In genomic region chr4:144572660-144573059, GRCh38 we compare ENCODE assay signal across 19 cellular contexts.
A peak's percentile ranks its signal among the peaks of the same experiment; 100 is the strongest.
DNase-seq lines count a peak whose midpoint lies in the region; ATAC-seq and TF ChIP-seq lines count a peak whose summit lies in the region.
"Had no signal": no experiment of that assay in that cellular context is flagged by ENCODE, and none has a peak within 500 bp of the region (broad histone marks: within the 10 kb centered on the region; RNA-seq: fewer than 3 reads in every experiment).

No MANE protein-coding gene starts in this region.

- H2AFZ ChIP-seq in GM23338 (no peak overlapping the region), OCI-LY1 (ENCODE audit: low read length) (no peak overlapping the region)

- H3K9me2 ChIP-seq in DOHH2 (replicated peaks; ENCODE audit: control insufficient read depth, low read length) (no peaks in the 10 kb centered on the region), GM23338 (ENCODE audit: insufficient read depth) (no peaks in the 10 kb centered on the region), OCI-LY1 (ENCODE audit: low read depth, low read length) (no peaks in the 10 kb centered on the region)

- H3K79me2 ChIP-seq in DOHH2 (ENCODE audit: control insufficient read depth, low read length) (no peaks in the 10 kb centered on the region), GM23338 (replicated peaks; ENCODE audit: insufficient read depth) (no peaks in the 10 kb centered on the region), OCI-LY1 (ENCODE audit: insufficient read depth, low read length) (no peaks in the 10 kb centered on the region)

- no peak for TF ChIP-seq EP300 in stomach (IDR thresholded peaks at IDR 0.05)

- H3K9me3 Mint-ChIP-seq in GM23338 (no peaks in the 10 kb centered on the region), endodermal cell (no peaks in the 10 kb centered on the region)

- 0 out of 2 replicates have a peak, but pooled peaks cover 3% of the 10 kb centered on the region for H3K27me3 ChIP-seq in DOHH2 (ENCODE audit: control insufficient read depth, low read length)
- H3K27me3 ChIP-seq in GM23338 (ENCODE audit: insufficient read depth), result no peaks in the 10 kb centered on the region
- H3K27me3 ChIP-seq in OCI-LY1 (ENCODE audit: insufficient read depth, low read length), result no peaks in the 10 kb centered on the region
- no peaks in the 10 kb centered on the region for H3K27me3 ChIP-seq in endodermal cell (ENCODE audit: control insufficient read depth, insufficient read depth, low read length, poor library complexity, severe bottlenecking)
- no peaks in the 10 kb centered on the region for H3K27me3 ChIP-seq in stomach
- H3K27me3 ChIP-seq: Peyer's patch, transverse colon had no signal

- H3F3A ChIP-seq in DOHH2 (ENCODE audit: control insufficient read depth, insufficient read depth), result no peaks in the 10 kb centered on the region
- no peaks in the 10 kb centered on the region for H3F3A ChIP-seq in GM23338 (replicated peaks; ENCODE audit: low read depth)
- no peaks in the 10 kb centered on the region for H3F3A ChIP-seq in OCI-LY1 (ENCODE audit: insufficient read depth, low read length)

- H3K4me3 ChIP-seq in DOHH2 (ENCODE audit: low read length) (no peak overlapping the region), GM23338 (no peak overlapping the region), OCI-LY1 (ENCODE audit: low read depth, low read length, poor library complexity, severe bottlenecking) (no peak overlapping the region), endodermal cell (ENCODE audit: low read length) (no peak overlapping the region), stomach (no peak overlapping the region)
- H3K4me3 ChIP-seq: Peyer's patch, transverse colon had no signal

- H3K36me3 ChIP-seq in DOHH2 (ENCODE audit: control insufficient read depth, low read length) (no peaks in the 10 kb centered on the region), GM23338 (ENCODE audit: insufficient read depth) (no peaks in the 10 kb centered on the region), OCI-LY1 (ENCODE audit: insufficient read depth, low read length) (no peaks in the 10 kb centered on the region), endodermal cell (ENCODE audit: control insufficient read depth, insufficient read depth, low read length) (no peaks in the 10 kb centered on the region), stomach (no peaks in the 10 kb centered on the region)
- H3K36me3 ChIP-seq: Peyer's patch, transverse colon had no signal

- intact Hi-C loops in stomach (cut with DNase I; ENCODE audit: low total_unique reads), result no loop called here

- no peaks in the 10 kb centered on the region for H3K4me1 ChIP-seq in DOHH2 (ENCODE audit: control insufficient read depth, low read length)
- H3K4me1 ChIP-seq in GM23338 (ENCODE audit: insufficient read depth), result peaks cover 3% of the 10 kb centered on the region; the same call in 1 of the 2 replicates
- no peaks in the 10 kb centered on the region for H3K4me1 ChIP-seq in OCI-LY1 (ENCODE audit: insufficient read depth, low read length, severe bottlenecking)
- no peaks in the 10 kb centered on the region for H3K4me1 ChIP-seq in endodermal cell (ENCODE audit: control insufficient read depth, insufficient read depth, low read length)
- H3K4me1 ChIP-seq in stomach, result no peaks in the 10 kb centered on the region
- H3K4me1 ChIP-seq: Peyer's patch, transverse colon had no signal

- CTCF ChIA-PET in GM10248 (lab: Yijun Ruan, JAX), result interaction anchor here (1.2 to 1.4 kb wide), 2 partner anchors 399 to 401 kb away, joined by 3 to 4 read pairs; no protein-coding TSS in a partner anchor

- no peaks in the 10 kb centered on the region for H3K36me3 Mint-ChIP-seq in GM23338 (ENCODE audit: low read depth)
- no peaks in the 10 kb centered on the region for H3K36me3 Mint-ChIP-seq in endodermal cell (ENCODE audit: low read depth)
- H3K36me3 Mint-ChIP-seq: CD8-positive, alpha-beta memory T cell; stimulated activated memory B cell treated with anti-CD40 and anti-IgM and Interleukin-4, amounts not matched to agents 10 μg/mL and 1 μg/mL and 100 μg/mL, for 72 hours had no signal

- H3K27ac ChIP-seq in DOHH2 (ENCODE audit: low read depth, low read length) (no peak overlapping the region), GM23338 (ENCODE audit: low read depth) (no peak overlapping the region), OCI-LY1 (ENCODE audit: low read depth, low read length, poor library complexity, severe bottlenecking) (no peak overlapping the region), endodermal cell (ENCODE audit: low read depth, low read length) (no peak overlapping the region), stomach (no peak overlapping the region)
- H3K27ac ChIP-seq: Peyer's patch, transverse colon had no signal

- H3K9ac ChIP-seq in OCI-LY1 (ENCODE audit: low read length), result no peak overlapping the region
- H3K9ac ChIP-seq in endodermal cell (ENCODE audit: extremely low read depth, low read length, poor library complexity, severe bottlenecking), result no peak overlapping the region

- no peak overlapping the region for H3K4me2 ChIP-seq in DOHH2 (ENCODE audit: low read length)
- no peak overlapping the region for H3K4me2 ChIP-seq in GM23338
- no peak overlapping the region for H3K4me2 ChIP-seq in OCI-LY1 (ENCODE audit: low read length)

- TF ChIP-seq CTCF in DOHH2 (IDR thresholded peaks at IDR 0.05; ENCODE audit: low read depth, low read length, poor library complexity, severe bottlenecking) (peak; percentile 14), GM23338 (conservative IDR thresholded peaks at IDR 0.05; ENCODE audit: low read depth in 2 of 2) (peak; percentile 44 to 60), OCI-LY1 (IDR thresholded peaks at IDR 0.05; ENCODE audit: low read length) (peak; percentile 37; the same call in 1 of the 2 replicates), endodermal cell (conservative IDR thresholded peaks at IDR 0.05) (peak; percentile 77), GM10248 (IDR thresholded peaks at IDR 0.05; ENCODE audit: control extremely low read depth, extremely low read depth, low read depth, missing control alignments) (no peak), stomach (IDR thresholded peaks at IDR 0.05) (no peak)

- no peak overlapping the region for H3K27ac Mint-ChIP-seq in GM23338
- H3K27ac Mint-ChIP-seq in endodermal cell, result no peak overlapping the region
- H3K27ac Mint-ChIP-seq: CD8-positive, alpha-beta memory T cell; stimulated activated memory B cell treated with anti-CD40 and anti-IgM and Interleukin-4, amounts not matched to agents 10 μg/mL and 1 μg/mL and 100 μg/mL, for 72 hours had no signal

- ATAC-seq in GM23338 (no peak), HG03108 (IDR thresholded peaks at IDR 0.05; ENCODE audit: unreplicated experiment) (no peak)
- ATAC-seq: stimulated activated memory B cell treated with anti-CD40 and anti-IgM and Interleukin-4, amounts not matched to agents 10 μg/mL and 1 μg/mL and 100 μg/mL, for 72 hours had no signal

- DNase-seq in GM23338 (ENCODE audit: low spot score) (peak; percentile 24), endodermal cell (peak; percentile 74), GM10248 (ENCODE audit: extremely low spot score) (no peak), stomach (no peak), NCI-H82 treated with DMSO at 0.1 percent for 48 hours (lab: John Stamatoyannopoulos, UW; ENCODE audit: unreplicated experiment) (no peak)
- DNase-seq: activated CD4-positive, alpha-beta T cell treated with anti-CD3 and anti-CD28 coated beads for 48 hours; activated effector memory CD4-positive, alpha-beta T cell treated with Interleukin-2 at 50 U/mL for 16 hours; CD8-positive, alpha-beta memory T cell; GOT3; NCI-H2171 treated with DMSO at 0.1 percent for 48 hours; NCI-H748 treated with DMSO at 0.1 percent for 48 hours; nucleus accumbens; Peyer's patch; stimulated activated CD4-positive, alpha-beta T cell treated with anti-CD3 and anti-CD28 coated beads, Interleukin-15, amount 100 ng/mL, for 24 hours; transverse colon had no signal

- no peak for TF ChIP-seq POLR2A in stomach (IDR thresholded peaks at IDR 0.05)

- H3K4me1 Mint-ChIP-seq in GM23338 (peaks cover 5% of the 10 kb centered on the region; the same call in 2 of the 3 replicates), endodermal cell (peaks cover 22% of the 10 kb centered on the region)
- H3K4me1 Mint-ChIP-seq: CD8-positive, alpha-beta memory T cell; stimulated activated memory B cell treated with anti-CD40 and anti-IgM and Interleukin-4, amounts not matched to agents 10 μg/mL and 1 μg/mL and 100 μg/mL, for 72 hours had no signal

- H3K27me3 Mint-ChIP-seq in GM23338 (ENCODE audit: insufficient read depth, low read depth, poor library complexity) (no peaks in the 10 kb centered on the region), endodermal cell (ENCODE audit: insufficient read depth) (no peaks in the 10 kb centered on the region)
- H3K27me3 Mint-ChIP-seq: CD8-positive, alpha-beta memory T cell; stimulated activated memory B cell treated with anti-CD40 and anti-IgM and Interleukin-4, amounts not matched to agents 10 μg/mL and 1 μg/mL and 100 μg/mL, for 72 hours had no signal

- POLR2A ChIA-PET in GM10248 (lab: Yijun Ruan, JAX), result no interaction called here

- H3K4me3 Mint-ChIP-seq in GM23338, result no peak overlapping the region
- no peak overlapping the region for H3K4me3 Mint-ChIP-seq in endodermal cell
- H3K4me3 Mint-ChIP-seq: CD8-positive, alpha-beta memory T cell; stimulated activated memory B cell treated with anti-CD40 and anti-IgM and Interleukin-4, amounts not matched to agents 10 μg/mL and 1 μg/mL and 100 μg/mL, for 72 hours had no signal

- 85 to 93% methylated on average over 2 to 7 of the region's 7 CpGs for WGBS in endodermal cell (ENCODE audit: insufficient coverage in 1 of 2, insufficient read length in 1 of 2), 2 experiments
- 84 to 93% (median 87%) methylated on average over 6 to 7 of the region's 7 CpGs for WGBS in stomach, 5 donors

- no peaks in the 10 kb centered on the region for H3K9me3 ChIP-seq in DOHH2 (ENCODE audit: control insufficient read depth, insufficient read depth, low read length)
- no peaks in the 10 kb centered on the region for H3K9me3 ChIP-seq in OCI-LY1 (ENCODE audit: low read length)
- no peaks in the 10 kb centered on the region for H3K9me3 ChIP-seq in endodermal cell (ENCODE audit: control insufficient read depth, low read length)
- no peaks in the 10 kb centered on the region for H3K9me3 ChIP-seq in stomach
- H3K9me3 ChIP-seq: Peyer's patch, transverse colon had no signal

- H4K20me1 ChIP-seq in DOHH2 (ENCODE audit: control insufficient read depth, insufficient read depth, low read depth, low read length) (no peaks in the 10 kb centered on the region), GM23338 (replicated peaks; ENCODE audit: insufficient read depth) (no peaks in the 10 kb centered on the region), OCI-LY1 (ENCODE audit: insufficient read depth, low read length) (no peaks in the 10 kb centered on the region)

Comparison
In these comparisons a context has a peak if more than half of its experiments do, and no peak if none do; other contexts are left out.
1. CTCF ChIP-seq: peak in DOHH2 (single experiment), GM23338 (2 of 2), OCI-LY1 (single experiment) and endodermal cell (single experiment); none in GM10248 (single experiment) and stomach (0 of 7).
2. DNase-seq: peak in GM23338 (single experiment) and endodermal cell (single experiment); none in GM10248 (single experiment), stomach (single experiment) and NCI-H82 treated with DMSO at 0.1 percent for 48 hours (single experiment).